In genomic region chr16:87984180-87984579, GRCh38 we compare ENCODE assay signal across 9 cellular contexts. TPM values are rescaled to one million over a fixed set of nuclear protein-coding genes. Genes with fewer than 3 reads are reported as not detected.
"Had no signal": no experiment of that assay in that cellular context is flagged by ENCODE, and none has a peak within 500 bp of the region (broad histone marks: within the 10 kb centered on the region; RNA-seq: fewer than 3 reads in every experiment).

No MANE protein-coding gene starts in this region.

RNA-seq across cellular contexts. Expression of gene CA5A, which starts 47.9 kb away (rescaled TPM):
- total RNA-seq: activated CD4-positive, alpha-beta T cell treated with anti-CD3 and anti-CD28 coated beads, Interleukin-2, amount 10 ng/mL, durations not matched to agents 7 days and 5 days; cardiac septum; esophagus mucosa; mammary epithelial cell; naive thymus-derived CD4-positive, alpha-beta T cell; pancreas; T-helper 1 cell treated with Interleukin-12 subunit alpha and Interleukin-12 subunit beta and Interleukin-4 antibody, amounts not matched to agents 30 ng/mL and 1 ng/mL, for 36 hours; thyroid gland; uterus had no signal
- polyA plus RNA-seq: mammary epithelial cell; naive thymus-derived CD4-positive, alpha-beta T cell had no signal
